8 cellular contexts compared by ENCODE assay signal in genomic region chr5:1343931-1344901, GRCh38. TPM values are rescaled to one million over a fixed set of nuclear protein-coding genes. Genes with fewer than 3 reads are reported as not detected.
A peak's percentile ranks its signal among the peaks of the same experiment; 100 is the strongest.
DNase-seq lines count a peak whose midpoint lies in the region; ATAC-seq, FAIRE-seq and TF ChIP-seq lines count a peak whose summit lies in the region.

No MANE protein-coding gene starts in this region.

- H3K36me3 Mint-ChIP-seq in chondrocyte (ENCODE audit: low read depth): peaks cover 10% of the 10 kb centered on the region

- H3K27me3 ChIP-seq in SJSA1 (replicated peaks) (no peaks in the 10 kb centered on the region), mononuclear cell (ENCODE audit: insufficient read depth, low read length) (no peaks in the 10 kb centered on the region), upper lobe of right lung (no peaks in the 10 kb centered on the region)

- H3K36me3 ChIP-seq in SJSA1: peaks cover 47% of the 10 kb centered on the region
- H3K36me3 ChIP-seq in upper lobe of right lung: peaks cover 33% of the 10 kb centered on the region

- TF ChIP-seq CTCF in chondrocyte (IDR thresholded peaks at IDR 0.05) (no peak), upper lobe of right lung (IDR thresholded peaks at IDR 0.05) (no peak)

- intact Hi-C loops in upper lobe of right lung (cut with DNase I): no loop called here

- no peaks in the 10 kb centered on the region for H3K9me3 Mint-ChIP-seq in chondrocyte (ENCODE audit: low read depth)

- peaks cover 21% of the 10 kb centered on the region for H3K4me1 Mint-ChIP-seq in chondrocyte (ENCODE audit: low read depth)

- peak overlapping the region; percentile 95 for H3K4me3 ChIP-seq in SJSA1
- peak overlapping the region; percentile 78 for H3K4me3 ChIP-seq in mononuclear cell (ENCODE audit: low read length)
- H3K4me3 ChIP-seq in upper lobe of right lung: peak overlapping the region; percentile 97

- peaks cover 2% of the 10 kb centered on the region for H3K27me3 Mint-ChIP-seq in chondrocyte (ENCODE audit: low read depth)

- DNase-seq in activated CD4-positive, CD25-positive, alpha-beta regulatory T cell treated with anti-CD3 and anti-CD28 coated beads, Interleukin-2, amount 50 U/mL, for 72 hours: no peak
- DNase-seq in SJSA1 (ENCODE audit: low read depth in 1 of 2, low spot score in 2 of 2) (peak in 1 of 2 experiments; percentile 23), chondrocyte (ENCODE audit: low spot score) (peak; percentile 64), upper lobe of right lung (no peak), RCC 7860 (ENCODE audit: low spot score) (no peak)

- H3K9me3 ChIP-seq in SJSA1 (replicated peaks) (no peaks in the 10 kb centered on the region), mononuclear cell (ENCODE audit: low read depth, low read length) (no peaks in the 10 kb centered on the region), upper lobe of right lung (no peaks in the 10 kb centered on the region)

- ATAC-seq in activated CD4-positive, CD25-positive, alpha-beta regulatory T cell treated with anti-CD3 and anti-CD28 coated beads, Interleukin-2, amount 50 U/mL, for 24 hours: peak; percentile 27 to 30
- ATAC-seq in HG02973 (IDR thresholded peaks at IDR 0.05; ENCODE audit: unreplicated experiment) (peak; percentile 8), upper lobe of right lung (no peak)

- no peak for FAIRE-seq in RCC 7860 (lab: Jason Lieb, UNC)

- peaks cover 16% of the 10 kb centered on the region for H3K4me1 ChIP-seq in SJSA1 (replicated peaks)
- peaks cover 23% of the 10 kb centered on the region for H3K4me1 ChIP-seq in mononuclear cell (ENCODE audit: insufficient read depth, low read length)
- peaks cover 19% of the 10 kb centered on the region for H3K4me1 ChIP-seq in upper lobe of right lung

- H3K4me3 Mint-ChIP-seq in chondrocyte (ENCODE audit: unreplicated experiment): peak overlapping the region; percentile 82

- H3K27ac Mint-ChIP-seq in chondrocyte (ENCODE audit: unreplicated experiment): peak overlapping the region; percentile 49

- H3K27ac ChIP-seq in SJSA1 (no peak overlapping the region; the same call in 1 of the 2 replicates), upper lobe of right lung (peak overlapping the region; percentile 74)

RNA-seq across cellular contexts. Expression of gene CLPTM1L, which starts 0.7 kb away (rescaled TPM):
- 241 and 247 TPM in 2 replicates for total RNA-seq in SJSA1 (2014; rRNA removed; shearing (Covaris generic))
- 75.8 to 108 TPM (median 81.6 TPM) in 3 replicates for total RNA-seq in chondrocyte
- 46.8 TPM for total RNA-seq in mononuclear cell
- total RNA-seq in upper lobe of right lung: 153 TPM

RNA-seq across cellular contexts. Expression of gene TERT, which starts 49.3 kb away (rescaled TPM):
- 4.0 and 5.0 TPM in 2 replicates for total RNA-seq in SJSA1 (2014; rRNA removed; shearing (Covaris generic))
- not detected in 3 replicates for total RNA-seq in chondrocyte
- total RNA-seq in mononuclear cell: under 0.01 TPM
- not detected for total RNA-seq in upper lobe of right lung
